Comparison of ENCODE assay signal across 20 cellular contexts in genomic region chr11:69697861-69698260, GRCh38. TPM values are rescaled to one million over a fixed set of nuclear protein-coding genes. Genes with fewer than 3 reads are reported as not detected.
"Had no signal": no experiment of that assay in that cellular context is flagged by ENCODE, and none has a peak within 500 bp of the region (broad histone marks: within the 10 kb centered on the region; RNA-seq: fewer than 3 reads in every experiment).

No MANE protein-coding gene starts in this region.

- H3K9me3 ChIP-seq: heart left ventricle, right atrium auricular region, suprapubic skin, thyroid gland, uterus had no signal

- H3K27ac ChIP-seq: heart left ventricle, right atrium auricular region, suprapubic skin, thyroid gland, uterus had no signal

- ATAC-seq: esophagus mucosa, heart left ventricle, left colon, left ventricle myocardium superior had no signal

- H3K4me3 ChIP-seq: heart left ventricle, lung, right atrium auricular region, suprapubic skin, thyroid gland, uterus had no signal

- H3K36me3 ChIP-seq: heart left ventricle, right atrium auricular region, suprapubic skin, thyroid gland, uterus had no signal

- DNase-seq: effector memory CD4-positive, alpha-beta T cell; heart left ventricle; hypothalamus; left colon; left ventricle myocardium superior; mesenchymal stem cell; naive B cell; small intestine; stimulated activated CD4-positive, alpha-beta T cell treated with anti-CD3 and anti-CD28 coated beads, Interleukin-2, amount 100 ng/mL, for 48 hours; stimulated activated naive CD4-positive, alpha-beta T cell treated with Interleukin-2 at 50 U/mL for 16 hours; thyroid gland; uterus had no signal

RNA-seq across cellular contexts. Expression of gene FGF19, which starts 6.0 kb away (rescaled TPM):
- total RNA-seq: esophagus mucosa, fibroblast of lung, frontal cortex, glomerular endothelial cell, heart left ventricle, left colon, left ventricle myocardium superior, omental fat pad, right atrium auricular region, suprapubic skin, thyroid gland had no signal
- polyA plus RNA-seq: fibroblast of lung, heart left ventricle, lung had no signal
